19 cellular contexts compared by ENCODE assay signal in genomic region chr2:172842749-172843349, GRCh38.
A peak's percentile ranks its signal among the peaks of the same experiment; 100 is the strongest.
DNase-seq lines count a peak whose midpoint lies in the region; ATAC-seq and TF ChIP-seq lines count a peak whose summit lies in the region.
"Had no signal": no experiment of that assay in that cellular context is flagged by ENCODE, and none has a peak within 500 bp of the region (broad histone marks: within the 10 kb centered on the region; RNA-seq: fewer than 3 reads in every experiment).

No MANE protein-coding gene starts in this region.

- H3K36me3 Mint-ChIP-seq in MCF 10A (ENCODE audit: insufficient read depth, unreplicated experiment): no peaks in the 10 kb centered on the region
- H3K36me3 Mint-ChIP-seq in activated CD4-positive, alpha-beta memory T cell treated with anti-CD3 and anti-CD28 coated beads, Interleukin-2, amount 10 ng/mL, durations not matched to agents 7 days and 5 days (ENCODE audit: low read depth): no peaks in the 10 kb centered on the region
- H3K36me3 Mint-ChIP-seq: CD14-positive monocyte; CD4-positive, alpha-beta memory T cell had no signal

- in situ Hi-C loops in mammary epithelial cell (cut with MboI; ENCODE audit: low sequenced_read_pairs in 2 of 2): no loop called here

- no peaks in the 10 kb centered on the region for H3K9me3 ChIP-seq in mammary epithelial cell (replicated peaks; ENCODE audit: insufficient read depth, low read length)
- H3K9me3 ChIP-seq: A549, HAP-1 had no signal

- no peaks in the 10 kb centered on the region for H3K36me3 ChIP-seq in mammary epithelial cell (ENCODE audit: insufficient read depth, low read length)
- H3K36me3 ChIP-seq: HAP-1 had no signal

- H3K4me2 ChIP-seq in mammary epithelial cell (ENCODE audit: insufficient read depth, low read depth, low read length): no peak overlapping the region
- H3K4me2 ChIP-seq: A549 had no signal

- H2AFZ ChIP-seq in mammary epithelial cell (ENCODE audit: low read depth, low read length): peak overlapping the region; percentile 1

- POLR2A ChIA-PET in MCF 10A (lab: Yijun Ruan, JAX): interaction anchor here (0.7 kb wide), 1 partner anchor 194 kb away, joined by 3 read pairs; no protein-coding TSS in a partner anchor
- POLR2A ChIA-PET in activated CD4-positive, alpha-beta memory T cell treated with anti-CD3 and anti-CD28 coated beads, Interleukin-2, amount 10 ng/mL, durations not matched to agents 7 days and 5 days (lab: Charles Lee): no interaction called here

- no peak overlapping the region for H3K4me3 Mint-ChIP-seq in MCF 10A (ENCODE audit: unreplicated experiment)
- H3K4me3 Mint-ChIP-seq in activated CD4-positive, alpha-beta memory T cell treated with anti-CD3 and anti-CD28 coated beads, Interleukin-2, amount 10 ng/mL, durations not matched to agents 7 days and 5 days: no peak overlapping the region
- H3K4me3 Mint-ChIP-seq: CD14-positive monocyte; CD4-positive, alpha-beta memory T cell had no signal

- dilution Hi-C loops in mammary epithelial cell (cut with HindIII; ENCODE audit: low sequenced_read_pairs): no loop called here

- ATAC-seq in GM21515 (IDR thresholded peaks at IDR 0.05; ENCODE audit: unreplicated experiment): no peak
- ATAC-seq: A549, GM12878 had no signal

- no peaks in the 10 kb centered on the region for H3K9me3 Mint-ChIP-seq in MCF 10A (ENCODE audit: unreplicated experiment)
- H3K9me3 Mint-ChIP-seq in activated CD4-positive, alpha-beta memory T cell treated with anti-CD3 and anti-CD28 coated beads, Interleukin-2, amount 10 ng/mL, durations not matched to agents 7 days and 5 days: no peaks in the 10 kb centered on the region

- intact Hi-C loops in mammary epithelial cell (cut with micrococcal nuclease) (no loop called here), MCF 10A (cut with micrococcal nuclease) (no loop called here)

- H3K27me3 ChIP-seq in mammary epithelial cell (ENCODE audit: insufficient read depth, low read length): no peaks in the 10 kb centered on the region

- no peak overlapping the region for H3K4me3 ChIP-seq in mammary epithelial cell (replicated peaks in 1 of 3; ENCODE audit: insufficient read depth in 1 of 3, low read depth in 2 of 3, low read length in 3 of 3)
- H3K4me3 ChIP-seq: A549, GM12878, HAP-1 had no signal

- no peak overlapping the region for H3K9ac ChIP-seq in mammary epithelial cell (ENCODE audit: insufficient read depth, low read length)

- DNase-seq in NCI-H1105 treated with DMSO at 0.1 percent for 48 hours (lab: John Stamatoyannopoulos, UW) (peak; percentile 37), NCI-H1105 (lab: John Stamatoyannopoulos, UW) (no peak), mammary epithelial cell (no peak), MCF 10A (ENCODE audit: unreplicated experiment) (no peak), NCI-H69 (lab: John Stamatoyannopoulos, UW) (peak; percentile 62)
- DNase-seq in stimulated activated naive CD4-positive, alpha-beta T cell (lab: John Stamatoyannopoulos, UW): no peak
- DNase-seq in activated CD4-positive, alpha-beta memory T cell treated with anti-CD3 and anti-CD28 coated beads, Interleukin-2, amount 10 ng/mL, durations not matched to agents 7 days and 5 days: no peak
- DNase-seq: AML-193; Calu3; CD4-positive, alpha-beta memory T cell; DMS79 treated with DMSO at 0.1 percent for 48 hours; GF-D8; IMR-90 had no signal

- H3K27ac ChIP-seq in mammary epithelial cell (ENCODE audit: insufficient read depth, low read depth, low read length): no peak overlapping the region
- H3K27ac ChIP-seq: 22Rv1, A549 had no signal

- H3K27ac Mint-ChIP-seq in MCF 10A (ENCODE audit: low read depth, unreplicated experiment): no peak overlapping the region
- H3K27ac Mint-ChIP-seq in activated CD4-positive, alpha-beta memory T cell treated with anti-CD3 and anti-CD28 coated beads, Interleukin-2, amount 10 ng/mL, durations not matched to agents 7 days and 5 days: no peak overlapping the region
- H3K27ac Mint-ChIP-seq: CD14-positive monocyte; CD4-positive, alpha-beta memory T cell had no signal

- BruUV-seq in mammary epithelial cell (replicated peaks; lab: Mats Ljungman, UMichigan): no TSS peak
- no TSS peak for BruUV-seq in MCF 10A (replicated peaks; lab: Mats Ljungman, UMichigan)

- no peaks in the 10 kb centered on the region for H3K4me1 Mint-ChIP-seq in MCF 10A (ENCODE audit: insufficient read depth, unreplicated experiment)
- H3K4me1 Mint-ChIP-seq in activated CD4-positive, alpha-beta memory T cell treated with anti-CD3 and anti-CD28 coated beads, Interleukin-2, amount 10 ng/mL, durations not matched to agents 7 days and 5 days: no peaks in the 10 kb centered on the region
- H3K4me1 Mint-ChIP-seq: CD14-positive monocyte; CD4-positive, alpha-beta memory T cell had no signal

- H3K4me1 ChIP-seq in mammary epithelial cell (ENCODE audit: insufficient read depth, low read length): peaks cover 4% of the 10 kb centered on the region
- H3K4me1 ChIP-seq: A549, HAP-1 had no signal

- no peaks in the 10 kb centered on the region for H4K20me1 ChIP-seq in mammary epithelial cell (ENCODE audit: insufficient read depth, low read length)

- CTCF ChIA-PET in mammary epithelial cell (lab: Charles Lee; ENCODE audit: low non-redundant PET) (no interaction called here), MCF 10A (lab: Yijun Ruan, JAX) (interaction anchor here (0.7 to 1.4 kb wide), 2 partner anchors 37 to 90 kb away, joined by 4 to 5 read pairs; no protein-coding TSS in a partner anchor)
- CTCF ChIA-PET in activated CD4-positive, alpha-beta memory T cell treated with anti-CD3 and anti-CD28 coated beads, Interleukin-2, amount 10 ng/mL, durations not matched to agents 7 days and 5 days (lab: Charles Lee): no interaction called here

- 45% methylated on average over 4 of the region's 4 CpGs for WGBS in mammary epithelial cell (ENCODE audit: low coverage, missing lambda C conversion rate)

- H3K79me2 ChIP-seq in mammary epithelial cell (ENCODE audit: insufficient read depth, low read length): no peaks in the 10 kb centered on the region

- no peak for TF ChIP-seq CTCF in mammary epithelial cell (conservative IDR thresholded peaks at IDR 0.05 in 1 of 2, IDR thresholded peaks at IDR 0.05 in 1 of 2; ENCODE audit: extremely low read depth in 1 of 2, insufficient read depth in 1 of 2, low read depth in 1 of 2, low read length in 2 of 2)
- TF ChIP-seq CTCF in MCF 10A (IDR thresholded peaks at IDR 0.05; ENCODE audit: unreplicated experiment): no peak

- H3K27me3 Mint-ChIP-seq in MCF 10A (ENCODE audit: insufficient read depth, unreplicated experiment): no peaks in the 10 kb centered on the region
- peaks cover 13% of the 10 kb centered on the region for H3K27me3 Mint-ChIP-seq in activated CD4-positive, alpha-beta memory T cell treated with anti-CD3 and anti-CD28 coated beads, Interleukin-2, amount 10 ng/mL, durations not matched to agents 7 days and 5 days

Comparison
In these comparisons a context has a peak if more than half of its experiments do, and no peak if none do; other contexts are left out.
1. DNase-seq: peak in NCI-H1105 treated with DMSO at 0.1 percent for 48 hours (single experiment) and NCI-H69 (single experiment); none in NCI-H1105 (single experiment), mammary epithelial cell (single experiment), MCF 10A (single experiment), stimulated activated naive CD4-positive, alpha-beta T cell (0 of 6) and activated CD4-positive, alpha-beta memory T cell treated with anti-CD3 and anti-CD28 coated beads, Interleukin-2, amount 10 ng/mL, durations not matched to agents 7 days and 5 days (single experiment).